In the genomic region with DNA sequence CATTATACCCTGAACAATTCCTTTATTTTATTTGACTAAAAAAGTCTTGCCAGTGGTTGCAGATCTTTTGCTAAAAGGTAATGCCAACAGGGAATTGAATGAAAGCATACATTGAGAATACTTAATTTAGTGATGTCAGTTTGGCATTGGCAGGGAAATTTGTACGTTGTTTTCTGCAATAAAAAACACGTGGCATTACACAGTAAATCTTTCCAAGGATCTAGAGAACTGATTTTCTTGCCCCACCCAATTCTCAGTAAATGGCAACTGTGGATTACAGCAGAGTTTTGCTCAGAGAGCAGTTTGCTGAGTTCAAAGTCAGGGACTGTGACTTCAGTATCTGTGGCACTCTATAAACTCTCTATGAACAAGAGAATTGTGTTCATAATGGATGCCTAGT, we compare ENCODE assay signal across 31 cellular contexts. TPM values are rescaled to one million over a fixed set of nuclear protein-coding genes. Genes with fewer than 3 reads are reported as not detected.
"Had no signal": no experiment of that assay in that cellular context is flagged by ENCODE, and none has a peak within 500 bp of the region (broad histone marks: within the 10 kb centered on the region; RNA-seq: fewer than 3 reads in every experiment).

No MANE protein-coding gene starts in this region.

- H3K4me1 ChIP-seq: colonic mucosa, esophagus squamous epithelium, foreskin keratinocyte, gastrocnemius medialis had no signal

- ATAC-seq: activated CD4-positive, alpha-beta T cell treated with anti-CD3 and anti-CD28 coated beads for 36 hours; activated CD8-positive, alpha-beta T cell treated with anti-CD3 and anti-CD28 coated beads for 36 hours; activated naive CD8-positive, alpha-beta T cell treated with anti-CD3 and anti-CD28 coated beads, Interleukin-2, amount 50 U/mL, for 24 hours; activated T-cell treated with anti-CD3 and anti-CD28 coated beads, Interleukin-2, amount 50 U/mL, for 4 hours; body of pancreas; foreskin keratinocyte; gastrocnemius medialis; T-helper 17 cell had no signal

- H3K4me3 ChIP-seq: adrenal gland, body of pancreas, cardiac muscle cell, colonic mucosa, esophagus squamous epithelium, gastrocnemius medialis had no signal

- H3K4me1 Mint-ChIP-seq: activated CD4-positive, alpha-beta T cell treated with anti-CD3 and anti-CD28 coated beads for 36 hours; activated CD4-positive, alpha-beta T cell treated with anti-CD3 and anti-CD28 coated beads, Interleukin-2, amount 10 ng/mL, durations not matched to agents 7 days and 5 days; activated naive CD4-positive, alpha-beta T cell treated with anti-CD3 and anti-CD28 coated beads, Interleukin-2, amount 50 U/mL, for 24 hours; activated naive CD8-positive, alpha-beta T cell treated with anti-CD3 and anti-CD28 coated beads for 36 hours; activated naive CD8-positive, alpha-beta T cell treated with anti-CD3 and anti-CD28 coated beads, Interleukin-2, amount 50 U/mL, for 24 hours; T-helper 17 cell had no signal

- H3K36me3 Mint-ChIP-seq: activated naive CD4-positive, alpha-beta T cell treated with anti-CD3 and anti-CD28 coated beads, Interleukin-2, amount 50 U/mL, for 24 hours; activated naive CD8-positive, alpha-beta T cell treated with anti-CD3 and anti-CD28 coated beads for 36 hours had no signal

- H3K9me3 ChIP-seq: adrenal gland, body of pancreas, colonic mucosa, esophagus squamous epithelium, gastrocnemius medialis had no signal

- H3K36me3 ChIP-seq: adrenal gland, cardiac muscle cell, colonic mucosa, esophagus squamous epithelium, gastrocnemius medialis had no signal

- H3K9me3 Mint-ChIP-seq: activated CD4-positive, alpha-beta T cell treated with anti-CD3 and anti-CD28 coated beads, Interleukin-2, amount 10 ng/mL, durations not matched to agents 7 days and 5 days; activated CD8-positive, alpha-beta T cell treated with anti-CD3 and anti-CD28 coated beads for 36 hours; activated naive CD4-positive, alpha-beta T cell treated with anti-CD3 and anti-CD28 coated beads for 36 hours; activated naive CD4-positive, alpha-beta T cell treated with anti-CD3 and anti-CD28 coated beads, Interleukin-2, amount 50 U/mL, for 24 hours; activated naive CD8-positive, alpha-beta T cell treated with anti-CD3 and anti-CD28 coated beads for 36 hours; activated naive CD8-positive, alpha-beta T cell treated with anti-CD3 and anti-CD28 coated beads, Interleukin-2, amount 50 U/mL, for 24 hours; activated T-cell treated with anti-CD3 and anti-CD28 coated beads, Interleukin-2, amount 50 U/mL, for 4 hours; activated T-helper 2 cell treated with anti-CD3 and anti-CD28 coated beads, Interferon-gamma antibody, Interleukin-2, Interleukin-4, amounts not matched to agents 10 μg/mL and 5 μg/mL and 100 μg/mL, durations not matched to agents 14 hours and 24 hours and 36 hours; T-helper 2 cell treated with Interferon-gamma antibody and Interleukin-4, amounts not matched to agents 5 μg/mL and 100 μg/mL, for 36 hours had no signal

- H3K27me3 ChIP-seq: adrenal gland, body of pancreas, cardiac muscle cell, colonic mucosa, esophagus squamous epithelium, foreskin keratinocyte, gastrocnemius medialis had no signal

- DNase-seq: activated CD4-positive, alpha-beta T cell treated with anti-CD3 and anti-CD28 coated beads for 36 hours; activated CD4-positive, alpha-beta T cell treated with anti-CD3 and anti-CD28 coated beads, Interleukin-2, amount 10 ng/mL, durations not matched to agents 7 days and 5 days; activated CD4-positive, alpha-beta T cell treated with anti-CD3 and anti-CD28 coated beads, Interleukin-2, amount 50 U/mL, for 48 hours; activated CD4-positive, CD25-positive, alpha-beta regulatory T cell; activated CD4-positive, CD25-positive, alpha-beta regulatory T cell treated with anti-CD3 and anti-CD28 coated beads, Interleukin-2, amount 50 U/mL, for 72 hours; activated CD8-positive, alpha-beta memory T cell treated with anti-CD3 and anti-CD28 coated beads for 24 hours; activated CD8-positive, alpha-beta T cell treated with anti-CD3 and anti-CD28 coated beads for 36 hours; activated effector memory CD4-positive, alpha-beta T cell treated with anti-CD3 and anti-CD28 coated beads, Interleukin-2, amount 50 U/mL, for 16 hours; activated naive CD4-positive, alpha-beta T cell treated with anti-CD3 and anti-CD28 coated beads for 36 hours; activated naive CD8-positive, alpha-beta T cell treated with anti-CD3 and anti-CD28 coated beads for 36 hours; activated naive CD8-positive, alpha-beta T cell treated with anti-CD3 and anti-CD28 coated beads, Interleukin-2, amount 50 U/mL, for 24 hours; activated T-cell treated with anti-CD3 and anti-CD28 coated beads, Interleukin-2, amount 50 U/mL, for 4 hours; adrenal gland; amygdala; aorta; body of pancreas; central memory CD4-positive, alpha-beta T cell; cerebellar nuclear complex; colonic mucosa; effector CD8-positive, alpha-beta T cell; esophagus squamous epithelium; foreskin keratinocyte; gastrocnemius medialis; glutamatergic neuron; T-helper 1 cell; T-helper 17 cell had no signal

- H3K4me3 Mint-ChIP-seq: activated CD4-positive, alpha-beta T cell treated with anti-CD3 and anti-CD28 coated beads for 36 hours; activated CD4-positive, alpha-beta T cell treated with anti-CD3 and anti-CD28 coated beads, Interleukin-2, amount 10 ng/mL, durations not matched to agents 7 days and 5 days; activated CD8-positive, alpha-beta T cell treated with anti-CD3 and anti-CD28 coated beads for 36 hours; activated naive CD4-positive, alpha-beta T cell treated with anti-CD3 and anti-CD28 coated beads for 36 hours; activated naive CD4-positive, alpha-beta T cell treated with anti-CD3 and anti-CD28 coated beads, Interleukin-2, amount 50 U/mL, for 24 hours; activated naive CD8-positive, alpha-beta T cell treated with anti-CD3 and anti-CD28 coated beads for 36 hours; activated naive CD8-positive, alpha-beta T cell treated with anti-CD3 and anti-CD28 coated beads, Interleukin-2, amount 50 U/mL, for 24 hours; activated T-cell treated with anti-CD3 and anti-CD28 coated beads, Interleukin-2, amount 50 U/mL, for 4 hours; T-helper 17 cell; T-helper 2 cell treated with Interferon-gamma antibody and Interleukin-4, amounts not matched to agents 5 μg/mL and 100 μg/mL, for 36 hours had no signal

- H3K27ac Mint-ChIP-seq: activated CD4-positive, alpha-beta T cell treated with anti-CD3 and anti-CD28 coated beads for 36 hours; activated CD4-positive, alpha-beta T cell treated with anti-CD3 and anti-CD28 coated beads, Interleukin-2, amount 10 ng/mL, durations not matched to agents 7 days and 5 days; activated CD8-positive, alpha-beta T cell treated with anti-CD3 and anti-CD28 coated beads for 36 hours; activated naive CD4-positive, alpha-beta T cell treated with anti-CD3 and anti-CD28 coated beads for 36 hours; activated naive CD4-positive, alpha-beta T cell treated with anti-CD3 and anti-CD28 coated beads, Interleukin-2, amount 50 U/mL, for 24 hours; activated naive CD8-positive, alpha-beta T cell treated with anti-CD3 and anti-CD28 coated beads for 36 hours; activated naive CD8-positive, alpha-beta T cell treated with anti-CD3 and anti-CD28 coated beads, Interleukin-2, amount 50 U/mL, for 24 hours; activated T-helper 2 cell treated with anti-CD3 and anti-CD28 coated beads, Interferon-gamma antibody, Interleukin-2, Interleukin-4, amounts not matched to agents 10 μg/mL and 5 μg/mL and 100 μg/mL, durations not matched to agents 14 hours and 24 hours and 36 hours; T-helper 17 cell; T-helper 2 cell treated with Interferon-gamma antibody and Interleukin-4, amounts not matched to agents 5 μg/mL and 100 μg/mL, for 36 hours had no signal

- H3K27ac ChIP-seq: adrenal gland, body of pancreas, cardiac muscle cell, colonic mucosa, epithelial cell of prostate, esophagus squamous epithelium, foreskin keratinocyte, gastrocnemius medialis had no signal

RNA-seq across cellular contexts. Expression of a gene that starts 38.3 kb away (rescaled TPM):
- polyA plus RNA-seq: cardiac muscle cell, foreskin keratinocyte had no signal
